ENCODE assay signal across 9 cellular contexts in the genomic region with DNA sequence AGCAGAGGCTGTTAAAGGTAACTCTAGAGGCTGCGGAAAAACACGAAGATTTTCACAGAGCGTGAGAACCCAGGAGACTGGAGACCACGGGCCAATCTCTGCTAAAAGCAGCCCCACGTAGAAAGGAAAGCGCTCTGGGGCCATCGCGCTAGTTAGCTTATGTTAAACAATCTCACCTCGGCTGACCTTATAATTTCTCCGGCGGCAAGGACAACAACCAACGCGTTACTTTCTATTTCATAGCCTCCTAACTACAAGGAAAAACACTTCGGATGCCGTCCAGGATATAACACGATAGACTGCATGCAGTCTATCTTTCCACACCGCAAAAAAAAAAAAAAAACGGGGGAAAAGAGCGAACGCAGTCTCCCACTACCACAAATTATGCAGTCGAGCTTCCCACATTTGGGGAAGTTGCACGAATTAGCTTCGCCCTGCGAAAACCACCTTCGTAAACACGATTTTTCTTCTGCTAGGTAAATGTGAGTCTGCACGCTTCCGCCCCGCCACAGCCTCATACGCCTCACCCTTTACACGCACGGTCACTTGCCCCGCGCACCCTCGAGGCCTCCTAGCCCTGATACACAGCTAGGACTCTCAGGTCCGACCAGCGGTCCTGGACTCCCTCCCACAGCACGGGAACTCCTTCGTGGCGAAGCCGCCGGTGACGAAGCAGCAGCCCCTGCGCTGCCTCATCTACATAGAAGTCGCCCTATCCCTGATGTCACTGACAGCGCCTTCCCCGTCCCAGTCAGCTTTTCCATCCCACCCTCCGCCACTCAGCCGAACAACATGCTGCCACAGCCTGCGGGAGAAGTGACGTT.
DNase-seq lines count a peak whose midpoint lies in the region; ATAC-seq lines count a peak whose summit lies in the region.
"Had no signal": no experiment of that assay in that cellular context is flagged by ENCODE, and none has a peak within 500 bp of the region (broad histone marks: within the 10 kb centered on the region; RNA-seq: fewer than 3 reads in every experiment).

No MANE protein-coding gene starts in this region.

- H3K9me3 ChIP-seq in esophagus (ENCODE audit: control insufficient read depth in 2 of 2, insufficient read depth in 1 of 2, low read depth in 1 of 2, low read length in 1 of 2) (no peaks in the 10 kb centered on the region), muscle layer of colon (ENCODE audit: low read length) (peaks cover 7% of the 10 kb centered on the region)

- H3K9ac ChIP-seq in muscle layer of colon (ENCODE audit: low read length) = peak overlapping the region; percentile 28

- DNase-seq in ACHN (peak; percentile 77), NCI-H748 treated with DMSO at 0.1 percent for 48 hours (lab: John Stamatoyannopoulos, UW) (peak; percentile 85)
- peak; percentile 79 for DNase-seq in activated CD8-positive, alpha-beta memory T cell treated with anti-CD3 and anti-CD28 coated beads, Interleukin-2, amount 50 U/mL, for 4 hours
- peak; percentile 42 to 64 for DNase-seq in stimulated activated CD8-positive, alpha-beta memory T cell treated with anti-CD3 and anti-CD28 coated beads, Interleukin-4, amount 100 ng/mL, for 4 hours (ENCODE audit: low read depth in 2 of 2, low spot score in 1 of 2)

- 1% methylated on average over 51 of the region's 51 CpGs for WGBS in esophagus, 2 donors

- H3K27ac ChIP-seq in esophagus (ENCODE audit: low read depth in 2 of 2, low read length in 1 of 2) (peak overlapping the region; percentile 8 to 41), muscle layer of colon (ENCODE audit: low read depth, low read length) (no peak overlapping the region)

- H3K4me3 ChIP-seq in esophagus (ENCODE audit: low read depth in 1 of 2, low read length in 2 of 2) (peak overlapping the region; percentile 54 to 61), muscle layer of colon (ENCODE audit: low read depth in 1 of 2, low read length in 2 of 2) (peak overlapping the region; percentile 40 to 72)

- H3K27me3 ChIP-seq in esophagus (ENCODE audit: control insufficient read depth in 1 of 2, insufficient read depth in 2 of 2, low read length in 2 of 2) = peaks cover 0 to 7% of the 10 kb centered on the region in 2 donors
- H3K27me3 ChIP-seq in muscle layer of colon (ENCODE audit: control insufficient read depth in 1 of 2, insufficient read depth in 2 of 2, low read length in 2 of 2) = peaks cover 43 to 54% of the 10 kb centered on the region in 2 donors

- ATAC-seq in GM18907 (IDR thresholded peaks at IDR 0.05; ENCODE audit: unreplicated experiment) (peak; percentile 86), HG03175 (IDR thresholded peaks at IDR 0.05; ENCODE audit: unreplicated experiment) (peak; percentile 73)
- ATAC-seq: HCT116 had no signal

- peaks cover 4 to 8% of the 10 kb centered on the region in 2 donors for H3K4me1 ChIP-seq in esophagus (ENCODE audit: control insufficient read depth in 2 of 2, insufficient read depth in 2 of 2, low read length in 1 of 2)
- H3K4me1 ChIP-seq in muscle layer of colon (ENCODE audit: insufficient read depth, low read length) = peaks cover 12% of the 10 kb centered on the region

- in situ Hi-C loops in ACHN (cut with HindIII; ENCODE audit: low pct_ligation_motif_present, low pct_unique_long_range_greater_than_20kb, low sequenced_read_pairs) = no loop called here

- H3K36me3 ChIP-seq in esophagus (ENCODE audit: control insufficient read depth in 2 of 2, insufficient read depth in 2 of 2, low read length in 1 of 2) (no peaks in the 10 kb centered on the region), muscle layer of colon (ENCODE audit: insufficient read depth, low read length) (no peaks in the 10 kb centered on the region)
